Comparison of ENCODE assay signal across 1 cellular context in the genomic region with DNA sequence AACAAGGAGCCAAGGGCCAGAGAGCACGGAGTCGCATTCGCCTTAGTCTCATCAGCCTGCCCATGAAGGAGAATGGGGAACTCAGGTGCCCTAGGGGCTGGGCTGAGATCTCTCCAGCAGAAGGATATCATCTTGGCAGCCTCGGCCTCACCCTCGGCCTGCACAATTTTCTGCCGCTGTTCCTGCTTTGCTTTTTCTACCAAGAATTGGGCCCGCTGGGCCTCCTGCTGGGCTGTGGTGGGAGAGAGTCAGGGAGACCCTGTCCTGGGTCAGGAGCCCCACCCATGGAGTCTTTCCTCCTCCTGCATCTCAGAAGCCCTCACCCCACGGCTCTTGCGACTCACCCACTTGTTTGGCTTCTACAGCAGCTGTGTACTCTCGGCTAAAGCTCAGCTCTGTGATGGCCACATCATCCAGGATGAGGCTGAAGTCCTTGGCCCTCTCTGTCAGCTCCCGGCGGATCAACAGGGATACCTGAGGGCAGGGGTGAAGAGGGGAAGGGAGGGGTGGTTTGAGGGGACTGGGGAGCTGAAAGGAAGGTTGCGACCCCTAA.
TF ChIP-seq lines count a peak whose summit lies in the region.

No MANE protein-coding gene starts in this region.

TF ChIP-seq in K562, 482 proteins besides CTCF, POLR2A, EP300 and RAD21:
- TF ChIP-seq RBFOX2 (IDR thresholded peaks at IDR 0.05; ENCODE audit: low read depth, low read length): 0 out of 2 replicates have a peak, but pooled peaks have one; percentile 30
- TF ChIP-seq MCM5 (IDR thresholded peaks at IDR 0.05; ENCODE audit: low read depth): no peak
- TF ChIP-seq GABPB1 (CRISPR knock-in tag; IDR thresholded peaks at IDR 0.05): no peak
